Comparison of ENCODE assay signal across 18 cellular contexts in the genomic region with DNA sequence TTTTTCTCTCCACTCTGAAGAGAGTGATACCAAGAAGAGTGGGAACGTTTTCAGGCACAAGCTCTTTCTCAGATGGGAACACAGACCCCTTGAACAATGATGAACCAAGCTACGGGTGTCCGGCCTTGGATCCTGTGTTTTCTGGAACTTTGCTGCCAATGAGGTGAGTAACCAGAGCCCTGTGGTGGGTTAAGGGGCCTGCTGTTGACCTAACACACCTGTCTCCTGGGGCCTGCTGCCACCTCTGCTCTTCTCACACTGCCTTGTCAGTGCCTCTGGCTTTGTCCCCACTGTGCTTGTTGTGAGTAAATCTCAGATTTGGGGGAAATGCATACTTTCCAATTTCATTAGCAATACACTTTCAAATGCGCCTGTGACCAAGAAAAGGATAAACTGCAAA. TPM values are rescaled to one million over a fixed set of nuclear protein-coding genes. Genes with fewer than 3 reads are reported as not detected.
A peak's percentile ranks its signal among the peaks of the same experiment; 100 is the strongest.
DNase-seq lines count a peak whose midpoint lies in the region; ATAC-seq and TF ChIP-seq lines count a peak whose summit lies in the region.
"Had no signal": no experiment of that assay in that cellular context is flagged by ENCODE, and none has a peak within 500 bp of the region (broad histone marks: within the 10 kb centered on the region; RNA-seq: fewer than 3 reads in every experiment).

No MANE protein-coding gene starts in this region.

- ATAC-seq in Right ventricle myocardium inferior = no peak
- no peak for ATAC-seq in T-helper 17 cell
- no peak for ATAC-seq in lower lobe of right lung
- no peak for ATAC-seq in upper lobe of right lung
- ATAC-seq in GM21423 (IDR thresholded peaks at IDR 0.05; ENCODE audit: unreplicated experiment) = no peak
- ATAC-seq in esophagus mucosa = no peak
- ATAC-seq: A549 had no signal

- in situ Hi-C loops in brain microvascular endothelial cell (cut with HindIII; ENCODE audit: low pct_ligation_motif_present, low sequenced_read_pairs) = no loop called here

- H3K4me1 ChIP-seq in left ventricle myocardium inferior = peaks cover 64% of the 10 kb centered on the region
- peaks cover 19% of the 10 kb centered on the region for H3K4me1 ChIP-seq in lower lobe of right lung
- peaks cover 9% of the 10 kb centered on the region for H3K4me1 ChIP-seq in upper lobe of right lung

- intact Hi-C loops in left ventricle myocardium inferior (cut with micrococcal nuclease) = no loop called here
- intact Hi-C loops in Right ventricle myocardium inferior (cut with DNase I) = no loop called here
- intact Hi-C loops in lower lobe of right lung (cut with DNase I) = no loop called here
- intact Hi-C loops in upper lobe of right lung (cut with DNase I) = no loop called here

- H3K36me3 ChIP-seq in left ventricle myocardium inferior = peaks cover 11% of the 10 kb centered on the region
- H3K36me3 ChIP-seq in lower lobe of right lung = peaks cover 9% of the 10 kb centered on the region
- peaks cover 9% of the 10 kb centered on the region for H3K36me3 ChIP-seq in upper lobe of right lung
- peaks cover under 1% of the 10 kb centered on the region for H3K36me3 ChIP-seq in brain microvascular endothelial cell (replicated peaks)

- TF ChIP-seq CTCF in left ventricle myocardium inferior (IDR thresholded peaks at IDR 0.05; ENCODE audit: borderline replicate concordance) (no peak), lower lobe of right lung (IDR thresholded peaks at IDR 0.05) (no peak), upper lobe of right lung (IDR thresholded peaks at IDR 0.05) (no peak), brain microvascular endothelial cell (IDR thresholded peaks at IDR 0.05; ENCODE audit: low read depth, low read length, missing control alignments) (no peak)

- no peak overlapping the region for H3K4me3 ChIP-seq in left ventricle myocardium inferior
- no peak overlapping the region for H3K4me3 ChIP-seq in lower lobe of right lung
- no peak overlapping the region for H3K4me3 ChIP-seq in upper lobe of right lung
- no peak overlapping the region for H3K4me3 ChIP-seq in brain microvascular endothelial cell (ENCODE audit: low read depth, low read length)
- H3K4me3 ChIP-seq: A549 had no signal

- H3K27ac ChIP-seq in left ventricle myocardium inferior (replicated peaks) (peak overlapping the region; percentile 93), lower lobe of right lung (peak overlapping the region; percentile 39), upper lobe of right lung (peak overlapping the region; percentile 0), brain microvascular endothelial cell (no peak overlapping the region)
- H3K27ac ChIP-seq: A549 had no signal

- H3K27ac Mint-ChIP-seq in T-helper 17 cell = peak overlapping the region; percentile 75
- H3K27ac Mint-ChIP-seq: CD4-positive, alpha-beta T cell; HFFc6 had no signal

- H3K36me3 Mint-ChIP-seq in T-helper 17 cell (ENCODE audit: low read depth) = peaks cover 4% of the 10 kb centered on the region

- no peaks in the 10 kb centered on the region for H3K9me3 ChIP-seq in left ventricle myocardium inferior (replicated peaks)
- no peaks in the 10 kb centered on the region for H3K9me3 ChIP-seq in T-helper 17 cell (ENCODE audit: control insufficient read depth, low read length, poor library complexity, severe bottlenecking)
- H3K9me3 ChIP-seq in lower lobe of right lung = no peaks in the 10 kb centered on the region
- H3K9me3 ChIP-seq in upper lobe of right lung = no peaks in the 10 kb centered on the region
- H3K9me3 ChIP-seq: A549 had no signal

- DNase-seq in left ventricle myocardium inferior (no peak), Right ventricle myocardium inferior (ENCODE audit: missing footprints) (no peak), T-helper 17 cell (no peak), lower lobe of right lung (no peak), upper lobe of right lung (no peak), brain microvascular endothelial cell (no peak)
- DNase-seq: CD4-positive, alpha-beta T cell; DMS79; H7; HFFc6; IMR-90; NCI-H1417 treated with DMSO at 0.1 percent for 48 hours; NCI-H1930; NCI-H226; NCI-H524 had no signal

- peaks cover 6% of the 10 kb centered on the region for H3K4me1 Mint-ChIP-seq in T-helper 17 cell

- H3K27me3 Mint-ChIP-seq in T-helper 17 cell = no peaks in the 10 kb centered on the region
- H3K27me3 Mint-ChIP-seq: CD4-positive, alpha-beta T cell had no signal

- no peak overlapping the region for H3K4me3 Mint-ChIP-seq in T-helper 17 cell
- H3K4me3 Mint-ChIP-seq: CD4-positive, alpha-beta T cell; HFFc6 had no signal

- no peaks in the 10 kb centered on the region for H3K27me3 ChIP-seq in left ventricle myocardium inferior (ENCODE audit: low read depth)
- no peaks in the 10 kb centered on the region for H3K27me3 ChIP-seq in lower lobe of right lung (ENCODE audit: low read depth)
- no peaks in the 10 kb centered on the region for H3K27me3 ChIP-seq in upper lobe of right lung
- no peaks in the 10 kb centered on the region for H3K27me3 ChIP-seq in brain microvascular endothelial cell (replicated peaks)

RNA-seq across cellular contexts. Expression of a gene that starts 1.4 kb away (rescaled TPM):
- total RNA-seq in left ventricle myocardium inferior (1.5 TPM), Right ventricle myocardium inferior (1.3 TPM), T-helper 17 cell (under 1 TPM; 0.77 to 0.83 TPM), lower lobe of right lung (0.59 TPM), upper lobe of right lung (1.0 TPM), esophagus mucosa (0.36 TPM)

RNA-seq across cellular contexts. Expression of a gene that starts 29.7 kb away (rescaled TPM):
- total RNA-seq in left ventricle myocardium inferior = 26.4 TPM
- total RNA-seq in Right ventricle myocardium inferior = 29.6 TPM
- 10 to 100 TPM; 57.7 to 65.1 TPM for total RNA-seq in T-helper 17 cell
- total RNA-seq in lower lobe of right lung = 39.2 TPM
- 34.5 TPM for total RNA-seq in upper lobe of right lung
- total RNA-seq in esophagus mucosa = 20.0 TPM
